In the genomic region with DNA sequence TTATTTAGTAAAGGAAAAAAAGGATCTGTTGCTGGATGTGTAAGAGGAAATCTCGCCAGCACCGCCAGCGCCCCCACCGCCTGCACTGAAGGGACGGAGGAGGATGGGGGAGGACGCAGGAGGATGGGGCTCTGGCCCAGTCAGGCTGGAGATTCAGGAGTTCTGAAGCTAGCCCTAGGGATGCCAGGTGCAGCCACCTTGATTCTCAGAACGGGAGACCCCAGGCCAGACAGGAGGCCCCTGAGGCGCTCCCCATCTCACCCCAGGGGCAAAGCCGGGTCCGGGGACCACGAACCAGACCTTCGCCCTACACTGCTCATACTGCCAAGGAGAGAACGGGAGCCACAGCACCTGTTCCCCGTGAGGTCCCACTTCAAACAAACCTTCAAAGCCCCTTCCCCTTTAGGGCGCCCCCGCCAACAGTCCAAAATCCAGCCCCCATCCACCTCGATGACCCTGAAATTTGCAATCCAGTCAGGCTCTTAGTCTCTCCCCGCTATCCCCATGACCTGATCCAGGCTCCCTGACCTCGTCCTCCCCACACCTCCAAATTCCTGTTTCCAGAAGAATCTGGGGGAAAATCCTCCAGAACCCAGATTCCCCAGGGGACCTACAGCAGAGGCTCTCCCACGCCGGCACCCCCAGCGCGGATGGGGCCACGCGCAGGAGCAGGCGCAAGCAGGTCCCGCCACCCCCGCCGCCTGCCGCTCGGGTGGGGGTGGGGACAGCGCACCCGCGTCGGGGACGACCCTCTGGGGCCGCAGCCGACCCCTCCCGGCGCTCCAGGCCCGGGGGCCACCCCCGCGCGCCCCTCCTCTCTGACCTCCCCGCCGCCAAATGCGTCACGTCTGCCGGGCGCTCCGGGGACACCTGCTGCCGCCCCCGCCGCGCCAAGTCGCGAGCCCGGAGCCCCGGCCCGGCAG, we compare ENCODE assay signal across 10 cellular contexts. TPM values are rescaled to one million over a fixed set of nuclear protein-coding genes. Genes with fewer than 3 reads are reported as not detected.
A peak's percentile ranks its signal among the peaks of the same experiment; 100 is the strongest.
DNase-seq lines count a peak whose midpoint lies in the region; ATAC-seq and TF ChIP-seq lines count a peak whose summit lies in the region.
"Had no signal": no experiment of that assay in that cellular context is flagged by ENCODE, and none has a peak within 500 bp of the region (broad histone marks: within the 10 kb centered on the region; RNA-seq: fewer than 3 reads in every experiment).

No MANE protein-coding gene starts in this region.

- H2AFZ ChIP-seq in neural progenitor cell (replicated peaks), result peak overlapping the region; percentile 76

- CTCF ChIA-PET in CD8-positive, alpha-beta memory T cell (lab: Charles Lee), result no interaction called here

- peaks cover 36 to 50% of the 10 kb centered on the region in 2 donors for H3K27me3 Mint-ChIP-seq in CD8-positive, alpha-beta memory T cell
- H3K27me3 Mint-ChIP-seq in effector memory CD8-positive, alpha-beta T cell, result peaks cover 45 to 74% of the 10 kb centered on the region in 2 donors
- peaks cover 48% of the 10 kb centered on the region for H3K27me3 Mint-ChIP-seq in neural progenitor cell (ENCODE audit: insufficient read depth, low read depth)

- H3K9me3 ChIP-seq in CD8-positive, alpha-beta memory T cell (ENCODE audit: low read length), result no peaks in the 10 kb centered on the region
- H3K9me3 ChIP-seq in HUES64 (ENCODE audit: insufficient read depth, low read depth, low read length) (no peaks in the 10 kb centered on the region), neural progenitor cell (ENCODE audit: low read depth) (no peaks in the 10 kb centered on the region), body of pancreas (no peaks in the 10 kb centered on the region)

- H3K4me1 ChIP-seq in CD8-positive, alpha-beta memory T cell (ENCODE audit: insufficient read depth, low read length), result no peaks in the 10 kb centered on the region
- H3K4me1 ChIP-seq in HUES64 (ENCODE audit: insufficient read depth, low read length) (no peaks in the 10 kb centered on the region), neural progenitor cell (peaks cover 10% of the 10 kb centered on the region), body of pancreas (peaks cover 5% of the 10 kb centered on the region)

- no peak overlapping the region for H3K4me3 ChIP-seq in CD8-positive, alpha-beta memory T cell (ENCODE audit: low read length)
- H3K4me3 ChIP-seq in HUES64 (ENCODE audit: low read length) (peak overlapping the region; percentile 44), neural progenitor cell (peak overlapping the region; percentile 53), body of pancreas (no peak overlapping the region)

- peaks cover 0 to 3% (median 0%) of the 10 kb centered on the region in 3 donors for H3K36me3 Mint-ChIP-seq in CD8-positive, alpha-beta memory T cell
- H3K36me3 Mint-ChIP-seq in effector memory CD8-positive, alpha-beta T cell (ENCODE audit: insufficient read depth), result peaks cover 3% of the 10 kb centered on the region
- no peaks in the 10 kb centered on the region for H3K36me3 Mint-ChIP-seq in neural progenitor cell

- H3K4me2 ChIP-seq in neural progenitor cell, result peak overlapping the region; percentile 91

- no peak overlapping the region for H3K27ac ChIP-seq in CD8-positive, alpha-beta memory T cell (ENCODE audit: low read depth, low read length)
- H3K27ac ChIP-seq in HUES64 (ENCODE audit: low read depth, low read length) (no peak overlapping the region), neural progenitor cell (no peak overlapping the region), body of pancreas (no peak overlapping the region)

- no peak overlapping the region for H3K9ac ChIP-seq in HUES64 (ENCODE audit: low read depth, low read length)
- H3K9ac ChIP-seq in neural progenitor cell, result no peak overlapping the region

- H3K36me3 ChIP-seq in CD8-positive, alpha-beta memory T cell (ENCODE audit: insufficient read depth, low read length), result no peaks in the 10 kb centered on the region
- H3K36me3 ChIP-seq in HUES64 (ENCODE audit: insufficient read depth, low read length) (no peaks in the 10 kb centered on the region), neural progenitor cell (no peaks in the 10 kb centered on the region), body of pancreas (replicated peaks in 1 of 2; ENCODE audit: insufficient read depth in 1 of 2, low read depth in 2 of 2) (no peaks in the 10 kb centered on the region)

- TF ChIP-seq POLR2A in body of pancreas (IDR thresholded peaks at IDR 0.05), result no peak

- peaks cover 8% of the 10 kb centered on the region for H4K20me1 ChIP-seq in neural progenitor cell (ENCODE audit: low read depth)

- H3K4me3 Mint-ChIP-seq in CD8-positive, alpha-beta memory T cell, result peak overlapping the region in 4 of 7 donors; percentile 15 to 57 (median 46)
- H3K4me3 Mint-ChIP-seq in effector memory CD8-positive, alpha-beta T cell, result peak overlapping the region; percentile 13 to 22
- H3K4me3 Mint-ChIP-seq in neural progenitor cell, result peak overlapping the region; percentile 86

- TF ChIP-seq CTCF in neural progenitor cell (IDR thresholded peaks at IDR 0.05) (no peak), body of pancreas (IDR thresholded peaks at IDR 0.05) (no peak)

- peaks cover 4% of the 10 kb centered on the region for H3F3A ChIP-seq in neural progenitor cell (ENCODE audit: low read depth)

- no peaks in the 10 kb centered on the region for H3K79me2 ChIP-seq in neural progenitor cell (ENCODE audit: low read depth)

- peaks cover 0 to 2% (median 0%) of the 10 kb centered on the region in 5 donors for H3K9me3 Mint-ChIP-seq in CD8-positive, alpha-beta memory T cell
- peaks cover 0 to 9% of the 10 kb centered on the region in 2 donors for H3K9me3 Mint-ChIP-seq in effector memory CD8-positive, alpha-beta T cell
- peaks cover 3% of the 10 kb centered on the region for H3K9me3 Mint-ChIP-seq in neural progenitor cell

- POLR2A ChIA-PET in CD8-positive, alpha-beta memory T cell (lab: Charles Lee), result no interaction called here

- 10% methylated on average over 60 of the region's 60 CpGs for WGBS in HUES64
- 11 to 18% methylated on average over 21 to 45 of the region's 60 CpGs for WGBS in body of pancreas, 2 donors

- H3K27ac Mint-ChIP-seq in CD8-positive, alpha-beta memory T cell, result no peak overlapping the region
- no peak overlapping the region for H3K27ac Mint-ChIP-seq in effector memory CD8-positive, alpha-beta T cell
- H3K27ac Mint-ChIP-seq in neural progenitor cell, result no peak overlapping the region

- intact Hi-C loops in body of pancreas (cut with DNase I), result no loop called here

- peaks cover 3% of the 10 kb centered on the region for H3K27me3 ChIP-seq in CD8-positive, alpha-beta memory T cell (ENCODE audit: insufficient read depth, low read length, poor library complexity, severe bottlenecking)
- H3K27me3 ChIP-seq in HUES64 (ENCODE audit: insufficient read depth, low read length) (peaks cover 74% of the 10 kb centered on the region), neural progenitor cell (peaks cover 80% of the 10 kb centered on the region), body of pancreas (peaks cover 0 to 6% of the 10 kb centered on the region in 2 donors)

- no peak for ATAC-seq in effector memory CD8-positive, alpha-beta T cell (replicated peaks)
- no peak for ATAC-seq in body of pancreas
- no peak for ATAC-seq in GM21447 (IDR thresholded peaks at IDR 0.05; ENCODE audit: unreplicated experiment)

- peaks cover 5 to 14% (median 6%) of the 10 kb centered on the region in 3 donors for H3K4me1 Mint-ChIP-seq in CD8-positive, alpha-beta memory T cell
- peaks cover 4 to 5% of the 10 kb centered on the region in 2 donors for H3K4me1 Mint-ChIP-seq in effector memory CD8-positive, alpha-beta T cell (ENCODE audit: low read depth in 2 of 2)
- peaks cover 7% of the 10 kb centered on the region for H3K4me1 Mint-ChIP-seq in neural progenitor cell

- no peak for DNase-seq in CD8-positive, alpha-beta memory T cell
- no peak for DNase-seq in effector memory CD8-positive, alpha-beta T cell
- DNase-seq in neural progenitor cell (ENCODE audit: low spot score), result no peak
- DNase-seq in DMS153 treated with DMSO at 0.1 percent for 48 hours (lab: John Stamatoyannopoulos, UW; ENCODE audit: unreplicated experiment), result no peak
- DNase-seq in T-helper 9 cell, result no peak
- no peak for DNase-seq in body of pancreas
- DNase-seq: GF-D8, IMR-90 had no signal

RNA-seq across cellular contexts. Expression of a gene that starts 0.9 kb away (rescaled TPM):
- under 1 TPM; 0.42 to 0.90 TPM for total RNA-seq in CD8-positive, alpha-beta memory T cell
- not detected for polyA plus RNA-seq in CD8-positive, alpha-beta memory T cell
- 0.10 TPM for polyA plus RNA-seq in HUES64 (2013, experiment 1 of 2)
- polyA plus RNA-seq in HUES64 (2013, experiment 2 of 2), result 0.38 TPM
- total RNA-seq in neural progenitor cell (ENCODE audit: low replicate concordance), result 0.09 and 0.31 TPM in 2 replicates
- 1 to 10 TPM in 1 of 2 donors, under 1 TPM in 1; 0.52 to 7.6 TPM for total RNA-seq in body of pancreas

Comparison
In these comparisons a context has a peak if more than half of its experiments do, and no peak if none do; other contexts are left out.
1. H3K4me3 ChIP-seq: peak in HUES64 (single experiment) and neural progenitor cell (single experiment); none in CD8-positive, alpha-beta memory T cell (single experiment) and body of pancreas (0 of 2).
2. H3K4me3 Mint-ChIP-seq: peak in every context shown above with its lines; median percentile 86 in neural progenitor cell; 46 in CD8-positive, alpha-beta memory T cell; 18 in effector memory CD8-positive, alpha-beta T cell.